18 cellular contexts compared by ENCODE assay signal in genomic region chr18:59671533-59671932, GRCh38. TPM values are rescaled to one million over a fixed set of nuclear protein-coding genes. Genes with fewer than 3 reads are reported as not detected.
"Had no signal": no experiment of that assay in that cellular context is flagged by ENCODE, and none has a peak within 500 bp of the region (broad histone marks: within the 10 kb centered on the region; RNA-seq: fewer than 3 reads in every experiment).

No MANE protein-coding gene starts in this region.

- H3K4me3 ChIP-seq: heart right ventricle, left ventricle myocardium inferior, smooth muscle cell, testis, upper lobe of left lung had no signal

- H3K9me3 ChIP-seq: heart right ventricle, left ventricle myocardium inferior, testis, upper lobe of left lung had no signal

- H3K27ac ChIP-seq: epithelial cell of prostate, heart right ventricle, left ventricle myocardium inferior, testis had no signal

- H3K4me2 ChIP-seq: smooth muscle cell had no signal

- ATAC-seq: activated T-cell treated with anti-CD3 and anti-CD28 coated beads, Interleukin-2, amount 50 U/mL, for 72 hours; heart right ventricle; natural killer cell; sciatic nerve; stimulated activated naive B cell treated with anti-CD40 and anti-IgM and Interleukin-4, amounts not matched to agents 10 μg/mL and 1 μg/mL and 100 μg/mL, for 72 hours had no signal

- H3K4me1 ChIP-seq: left ventricle myocardium inferior, testis had no signal

- H3K36me3 ChIP-seq: heart right ventricle, left ventricle myocardium inferior, upper lobe of left lung had no signal

- H3K27me3 ChIP-seq: heart right ventricle, testis, upper lobe of left lung had no signal

- DNase-seq: activated CD4-positive, alpha-beta memory T cell treated with anti-CD3 and anti-CD28 coated beads, Interleukin-2, amount 10 ng/mL, durations not matched to agents 7 days and 5 days; activated CD4-positive, alpha-beta T cell treated with anti-CD3 and anti-CD28 coated beads, Interleukin-2, amount 10 ng/mL, durations not matched to agents 24 days and 14 days; activated gamma-delta T cell treated with Interleukin-2 at 50 U/mL for 16 hours; activated T-cell treated with anti-CD3 and anti-CD28 coated beads, Interleukin-2, amount 50 U/mL, for 72 hours; aorta; heart right ventricle; kidney; left ventricle myocardium inferior; natural killer cell; stimulated activated CD4-positive, alpha-beta T cell treated with anti-CD3 and anti-CD28 coated beads, Interleukin-2, amount 100 ng/mL, for 48 hours; stimulated activated CD8-positive, alpha-beta memory T cell treated with anti-CD3 and anti-CD28 coated beads, Interleukin-4, amount 100 ng/mL, for 48 hours; stimulated activated naive B cell treated with anti-CD40 and anti-IgM and Interleukin-4, amounts not matched to agents 10 μg/mL and 1 μg/mL and 100 μg/mL, for 72 hours; testis; upper lobe of left lung had no signal

RNA-seq across cellular contexts. Expression of gene CCBE1, which starts 25.7 kb away (rescaled TPM):
- total RNA-seq: activated CD4-positive, alpha-beta memory T cell treated with anti-CD3 and anti-CD28 coated beads, Interleukin-2, amount 10 ng/mL, durations not matched to agents 7 days and 5 days; activated CD4-positive, alpha-beta T cell treated with anti-CD3 and anti-CD28 coated beads, Interleukin-2, amount 10 ng/mL, durations not matched to agents 24 days and 14 days; T-helper 2 cell treated with Interferon-gamma antibody and Interleukin-4, amounts not matched to agents 100 ng/mL and 5 ng/mL, for 36 hours had no signal
- polyA plus RNA-seq: smooth muscle cell had no signal
